Comparison of ENCODE assay signal across 9 cellular contexts in genomic region chr4:61192392-61192791, GRCh38. TPM values are rescaled to one million over a fixed set of nuclear protein-coding genes. Genes with fewer than 3 reads are reported as not detected.
"Had no signal": no experiment of that assay in that cellular context is flagged by ENCODE, and none has a peak within 500 bp of the region (broad histone marks: within the 10 kb centered on the region; RNA-seq: fewer than 3 reads in every experiment).

No MANE protein-coding gene starts in this region.

- H3K9me3 Mint-ChIP-seq: H9 had no signal

- H3K9ac ChIP-seq: GM23248 had no signal

- H3K4me3 Mint-ChIP-seq: H9, HFFc6 had no signal

- H3K9me3 ChIP-seq: HAP-1 had no signal

- H3K27ac ChIP-seq: GM23248 had no signal

- DNase-seq: GM23248, GOT3, H7, H9, HCEC 1CT, HFFc6 had no signal

- H2AFZ ChIP-seq: GM23248 had no signal

- ATAC-seq: HCT116 had no signal

- H3K27ac Mint-ChIP-seq: H9, HFFc6 had no signal

- H3K4me1 ChIP-seq: HAP-1 had no signal

- H3K36me3 ChIP-seq: HAP-1 had no signal

- H3K4me3 ChIP-seq: GM23248, HAP-1 had no signal

RNA-seq across cellular contexts. Expression of gene ADGRL3, which starts 7.7 kb away (rescaled TPM):
- total RNA-seq: GM23248, H4, HFFc6 had no signal
- polyA plus RNA-seq: GM23248 had no signal
